In genomic region chr11:101880208-101880607, GRCh38 we compare ENCODE assay signal across 10 cellular contexts. TPM values are rescaled to one million over a fixed set of nuclear protein-coding genes. Genes with fewer than 3 reads are reported as not detected.
DNase-seq lines count a peak whose midpoint lies in the region; ATAC-seq, FAIRE-seq and TF ChIP-seq lines count a peak whose summit lies in the region.
"Had no signal": no experiment of that assay in that cellular context is flagged by ENCODE, and none has a peak within 500 bp of the region (broad histone marks: within the 10 kb centered on the region; RNA-seq: fewer than 3 reads in every experiment).

No MANE protein-coding gene starts in this region.

- intact Hi-C loops in body of pancreas (cut with DNase I), result no loop called here
- intact Hi-C loops in aorta (cut with DNase I), result no loop called here

- no peak overlapping the region for H3K4me2 ChIP-seq in neural progenitor cell

- peaks cover 4% of the 10 kb centered on the region for H3K27me3 Mint-ChIP-seq in neural progenitor cell (ENCODE audit: insufficient read depth, low read depth)

- H3K9ac ChIP-seq in neural progenitor cell, result no peak overlapping the region

- H3K4me1 ChIP-seq in body of pancreas, result no peaks in the 10 kb centered on the region
- no peaks in the 10 kb centered on the region for H3K4me1 ChIP-seq in neural progenitor cell
- H3K4me1 ChIP-seq in aorta (ENCODE audit: control insufficient read depth in 1 of 2, insufficient read depth in 2 of 2, low read length in 2 of 2), result no peaks in the 10 kb centered on the region

- H3K79me2 ChIP-seq in neural progenitor cell (ENCODE audit: low read depth), result no peaks in the 10 kb centered on the region

- no peak overlapping the region for H3K4me3 Mint-ChIP-seq in neural progenitor cell
- H3K4me3 Mint-ChIP-seq: stimulated activated naive CD8-positive, alpha-beta T cell treated with anti-CD3 and anti-CD28 coated beads, Interleukin-15, Interleukin-2, amounts not matched to agents 100 ng/mL and 50 ng/mL, for 24 hours had no signal

- H3K27me3 ChIP-seq in body of pancreas, result no peaks in the 10 kb centered on the region
- H3K27me3 ChIP-seq in neural progenitor cell, result no peaks in the 10 kb centered on the region
- no peaks in the 10 kb centered on the region for H3K27me3 ChIP-seq in aorta (ENCODE audit: control insufficient read depth in 1 of 2, insufficient read depth in 2 of 2, low read length in 1 of 2)

- H3K27ac ChIP-seq in body of pancreas (no peak overlapping the region), neural progenitor cell (no peak overlapping the region), aorta (ENCODE audit: low read depth in 1 of 2, low read length in 2 of 2) (no peak overlapping the region)

- H2AFZ ChIP-seq in neural progenitor cell (replicated peaks), result peak overlapping the region; percentile 19

- no peak overlapping the region for H3K4me3 ChIP-seq in body of pancreas
- H3K4me3 ChIP-seq in neural progenitor cell, result no peak overlapping the region
- no peak overlapping the region for H3K4me3 ChIP-seq in aorta (ENCODE audit: low read length in 2 of 2)

- H3F3A ChIP-seq in neural progenitor cell (ENCODE audit: low read depth), result no peaks in the 10 kb centered on the region

- TF ChIP-seq CTCF in body of pancreas (IDR thresholded peaks at IDR 0.05) (peak in 4 of 7 experiments; percentile 14 to 40 (median 27)), neural progenitor cell (IDR thresholded peaks at IDR 0.05) (peak; percentile 46)

- WGBS in body of pancreas, 2 donors, result 28 to 41% methylated on average over 4 of the region's 4 CpGs
- WGBS in aorta, 2 donors, result 82 to 89% methylated on average over 4 of the region's 4 CpGs

- FAIRE-seq in GM12892 (lab: Jason Lieb, UNC), result peak; percentile 83

- H3K36me3 ChIP-seq in body of pancreas (replicated peaks in 1 of 2; ENCODE audit: insufficient read depth in 1 of 2, low read depth in 2 of 2), result no peaks in the 10 kb centered on the region
- no peaks in the 10 kb centered on the region for H3K36me3 ChIP-seq in neural progenitor cell
- H3K36me3 ChIP-seq in aorta (ENCODE audit: control insufficient read depth in 1 of 2, insufficient read depth in 2 of 2, low read length in 1 of 2), result no peaks in the 10 kb centered on the region

- H3K9me3 ChIP-seq in body of pancreas, result no peaks in the 10 kb centered on the region
- H3K9me3 ChIP-seq in neural progenitor cell (ENCODE audit: low read depth), result no peaks in the 10 kb centered on the region
- H3K9me3 ChIP-seq in aorta (ENCODE audit: control insufficient read depth, low read length), result no peaks in the 10 kb centered on the region

- TF ChIP-seq POLR2A in GM12892 (IDR thresholded peaks at IDR 0.05; ENCODE audit: low read depth, low read length), result no peak
- no peak for TF ChIP-seq POLR2A in body of pancreas (IDR thresholded peaks at IDR 0.05)

- ATAC-seq in body of pancreas, result no peak
- ATAC-seq in HG03025 (IDR thresholded peaks at IDR 0.05; ENCODE audit: low FRiP score, unreplicated experiment), result no peak
- no peak for ATAC-seq in GM21529 (IDR thresholded peaks at IDR 0.05; ENCODE audit: unreplicated experiment)
- no peak for ATAC-seq in aorta (ENCODE audit: low FRiP score)

- no peaks in the 10 kb centered on the region for H3K4me1 Mint-ChIP-seq in neural progenitor cell

- H3K9me3 Mint-ChIP-seq in neural progenitor cell, result no peaks in the 10 kb centered on the region
- H3K9me3 Mint-ChIP-seq: stimulated activated naive CD8-positive, alpha-beta T cell treated with anti-CD3 and anti-CD28 coated beads, Interleukin-15, Interleukin-2, amounts not matched to agents 100 ng/mL and 50 ng/mL, for 24 hours had no signal

- no peak overlapping the region for H3K27ac Mint-ChIP-seq in neural progenitor cell
- H3K27ac Mint-ChIP-seq: stimulated activated naive CD8-positive, alpha-beta T cell treated with anti-CD3 and anti-CD28 coated beads, Interleukin-15, Interleukin-2, amounts not matched to agents 100 ng/mL and 50 ng/mL, for 24 hours had no signal

- no peaks in the 10 kb centered on the region for H4K20me1 ChIP-seq in neural progenitor cell (ENCODE audit: low read depth)

- H3K36me3 Mint-ChIP-seq in neural progenitor cell, result no peaks in the 10 kb centered on the region

- DNase-seq in GM12892 (ENCODE audit: insufficient read length), result no peak
- DNase-seq in M059J (ENCODE audit: low read depth), result peak; percentile 73
- DNase-seq in body of pancreas, result peak in 3 of 4 donors; percentile 5 to 38 (median 12)
- DNase-seq in neural progenitor cell (ENCODE audit: low spot score), result peak; percentile 33
- DNase-seq in activated effector memory CD4-positive, alpha-beta T cell treated with anti-CD3 and anti-CD28 coated beads, Interleukin-2, amount 50 U/mL, for 16 hours, result no peak
- no peak for DNase-seq in aorta
- DNase-seq: NCI-H2029 treated with DMSO at 0.1 percent for 48 hours had no signal

RNA-seq across cellular contexts. Expression of gene CEP126, which starts 34.6 kb away (rescaled TPM):
- polyA plus RNA-seq in GM12892 (2012; ENCODE audit: missing spikeins), result not detected
- 0.81 and 0.86 TPM in 2 replicates for total RNA-seq in M059J (2014; rRNA removed; shearing (Covaris generic))
- total RNA-seq in body of pancreas (1 to 10 TPM; 2.6 to 4.0 TPM), neural progenitor cell (ENCODE audit: low replicate concordance) (1.5 and 2.2 TPM in 2 replicates), aorta (10 to 100 TPM in 1 of 2 donors, 1 to 10 TPM in 1; 9.8 to 13.2 TPM)
- polyA plus RNA-seq in aorta, result 10 to 100 TPM in 1 of 2 donors, 1 to 10 TPM in 1; 3.0 to 14.7 TPM

RNA-seq across cellular contexts. Expression of gene ANGPTL5, which starts 36.1 kb away (rescaled TPM):
- not detected for polyA plus RNA-seq in GM12892 (2012; ENCODE audit: missing spikeins)
- total RNA-seq in M059J (2014; rRNA removed; shearing (Covaris generic)), result not detected in 2 replicates
- total RNA-seq in body of pancreas (not detected), neural progenitor cell (ENCODE audit: low replicate concordance) (not detected in 2 replicates), aorta (1 to 10 TPM; 1.3 to 3.3 TPM)
- polyA plus RNA-seq in aorta, result not detected

Comparison
In these comparisons a context has a peak if more than half of its experiments do, and no peak if none do; other contexts are left out.
1. DNase-seq: peak in M059J (single experiment), body of pancreas (3 of 4) and neural progenitor cell (single experiment); none in GM12892 (single experiment), activated effector memory CD4-positive, alpha-beta T cell treated with anti-CD3 and anti-CD28 coated beads, Interleukin-2, amount 50 U/mL, for 16 hours (single experiment) and aorta (0 of 2).